Comparison of ENCODE assay signal across 14 cellular contexts in the genomic region with DNA sequence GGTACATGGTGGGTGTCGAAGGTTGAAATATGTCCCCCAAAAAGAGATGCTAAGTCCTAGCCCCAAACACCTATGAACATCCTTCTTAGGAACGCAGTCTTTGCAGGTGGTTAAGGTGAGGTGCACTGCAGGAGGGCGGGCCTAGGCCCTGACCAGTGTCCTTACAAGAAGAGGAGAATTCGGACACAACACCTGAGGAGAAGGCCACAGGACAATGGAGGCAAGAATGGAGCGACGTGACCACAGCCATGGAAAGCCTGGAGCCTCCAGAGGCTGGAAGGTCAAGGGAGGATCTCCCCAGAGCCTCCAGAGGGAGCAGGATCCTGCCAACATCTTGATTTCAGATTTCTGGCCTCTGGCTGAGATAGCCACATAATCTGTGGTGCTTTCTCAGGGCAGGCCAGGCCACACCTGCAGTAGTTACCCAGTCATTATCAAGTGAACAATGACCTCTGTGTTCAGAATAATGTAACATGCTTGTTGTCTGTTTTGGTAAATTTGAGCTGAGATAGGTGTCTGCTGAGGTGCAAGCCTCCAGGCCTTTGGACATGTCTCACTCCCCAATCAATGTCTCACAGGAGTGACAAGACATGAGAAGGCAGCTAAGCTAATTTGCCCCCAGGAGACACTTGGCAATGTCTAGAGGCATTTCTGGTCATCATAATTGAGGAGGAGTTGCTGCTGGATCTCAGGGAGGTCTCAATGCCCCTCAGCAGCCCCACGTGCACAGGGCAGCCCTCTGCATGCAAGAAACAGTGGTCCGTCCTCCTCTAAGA.
"Had no signal": no experiment of that assay in that cellular context is flagged by ENCODE, and none has a peak within 500 bp of the region (broad histone marks: within the 10 kb centered on the region; RNA-seq: fewer than 3 reads in every experiment).

No MANE protein-coding gene starts in this region.

- H3K36me3 ChIP-seq: SJSA1 had no signal

- H3K27ac ChIP-seq: epithelial cell of prostate, parathyroid adenoma, SJSA1 had no signal

- ATAC-seq: left cardiac atrium; stimulated activated naive B cell treated with anti-CD40 and anti-IgM and Interleukin-4, amounts not matched to agents 10 μg/mL and 1 μg/mL and 100 μg/mL, for 72 hours had no signal

- H3K4me3 ChIP-seq: SJSA1 had no signal

- H3K27me3 ChIP-seq: SJSA1 had no signal

- DNase-seq: activated CD4-positive, alpha-beta T cell treated with anti-CD3 and anti-CD28 coated beads, Interleukin-2, amount 50 U/mL, for 4 hours; activated CD4-positive, CD25-positive, alpha-beta regulatory T cell treated with anti-CD3 and anti-CD28 coated beads, Interleukin-2, amount 50 U/mL, for 72 hours; activated naive CD4-positive, alpha-beta T cell treated with anti-CD3 and anti-CD28 coated beads, Interleukin-2, amount 10 ng/mL, durations not matched to agents 7 days and 5 days; cortex of kidney; effector CD8-positive, alpha-beta T cell; hypothalamus; left cardiac atrium; nephron progenitor cell; small intestine; stimulated activated naive B cell treated with anti-CD40 and anti-IgM and Interleukin-4, amounts not matched to agents 10 μg/mL and 1 μg/mL and 100 μg/mL, for 72 hours; SW 1271 had no signal

- H3K4me1 ChIP-seq: parathyroid adenoma, SJSA1 had no signal
